ENCODE assay signal across 1 cellular context in genomic region chr1:6495041-6495441, GRCh38.
TF ChIP-seq lines count a peak whose summit lies in the region.

No MANE protein-coding gene starts in this region.

TF ChIP-seq in IMR-90, 13 proteins besides CTCF, POLR2A, EP300 and RAD21 (continued from another document):
- TF ChIP-seq USF2 (IDR thresholded peaks at IDR 0.05; ENCODE audit: low read depth, low read length), result no peak
- TF ChIP-seq BHLHE40 (IDR thresholded peaks at IDR 0.05; ENCODE audit: low read depth, low read length), result no peak
- TF ChIP-seq MXI1 (IDR thresholded peaks at IDR 0.05; ENCODE audit: borderline replicate concordance, low read depth, low read length), result no peak
- TF ChIP-seq CHD1 (IDR thresholded peaks at IDR 0.05; ENCODE audit: low read depth, low read length), result no peak
- no peak for TF ChIP-seq RCOR1 (IDR thresholded peaks at IDR 0.05; ENCODE audit: insufficient replicate concordance, low read length)
- TF ChIP-seq NFE2L2 (IDR thresholded peaks at IDR 0.05; ENCODE audit: low read depth, low read length), result no peak
- no peak for TF ChIP-seq ELK1 (IDR thresholded peaks at IDR 0.05; ENCODE audit: borderline replicate concordance, low read depth, low read length)
